Comparison of ENCODE assay signal across 1 cellular context in genomic region chr9:95771556-95772280, GRCh38.
TF ChIP-seq lines count a peak whose summit lies in the region.

No MANE protein-coding gene starts in this region.

TF ChIP-seq in GM23338, 12 proteins besides CTCF, POLR2A, EP300 and RAD21 (continued from another document):
- no peak for TF ChIP-seq ZNF462 (CRISPR knock-in tag; IDR thresholded peaks at IDR 0.05)
- TF ChIP-seq ZNF331 (CRISPR knock-in tag; IDR thresholded peaks at IDR 0.05; ENCODE audit: low read depth), result no peak
- TF ChIP-seq ZNF114 (CRISPR knock-in tag; IDR thresholded peaks at IDR 0.05), result no peak
- TF ChIP-seq JUNB (IDR thresholded peaks at IDR 0.05; ENCODE audit: unreplicated experiment), result no peak
- no peak for TF ChIP-seq ETS1 (IDR thresholded peaks at IDR 0.05)
TF ChIP-seq in GM23338: peak in this region for 0.
